Comparison of ENCODE assay signal across 8 cellular contexts in the genomic region with DNA sequence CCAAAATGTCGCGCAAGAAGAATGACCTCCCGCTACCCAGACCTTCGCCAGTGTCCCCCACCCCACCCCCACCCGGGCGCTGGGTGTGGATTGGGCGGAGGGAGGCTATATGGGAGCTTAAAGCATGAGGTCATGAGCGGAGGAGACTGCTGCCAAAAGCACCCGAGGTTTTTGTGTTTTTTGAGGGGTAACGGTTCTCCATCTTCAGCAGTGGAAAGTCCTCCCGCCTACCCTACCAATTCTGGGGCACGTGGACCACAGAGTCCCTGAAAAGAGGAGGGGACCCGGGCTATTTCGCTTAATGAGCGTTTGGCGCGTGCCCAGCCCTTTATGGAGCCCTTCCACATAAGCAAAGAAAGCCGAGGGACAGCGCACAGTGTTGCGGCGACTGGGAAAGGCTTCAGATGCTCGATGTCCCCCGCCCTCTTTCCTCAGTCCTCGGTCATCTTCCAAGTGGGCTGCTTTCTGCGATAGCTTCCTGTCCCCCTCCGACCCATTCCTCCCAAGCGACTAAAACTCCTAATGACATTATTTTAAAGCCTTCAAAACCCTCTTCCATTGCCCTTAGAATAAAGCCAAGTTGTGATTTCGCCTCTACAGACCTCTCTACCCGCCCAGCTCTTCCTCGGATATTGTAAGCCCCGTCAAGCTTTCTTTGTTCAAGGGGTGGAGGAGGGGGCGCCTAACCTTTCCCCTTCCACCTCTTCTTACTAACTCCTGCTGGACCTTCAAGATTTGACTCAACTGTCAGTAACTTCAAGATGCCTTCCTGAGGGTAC. TPM values are rescaled to one million over a fixed set of nuclear protein-coding genes. Genes with fewer than 3 reads are reported as not detected.
DNase-seq lines count a peak whose midpoint lies in the region; ATAC-seq and TF ChIP-seq lines count a peak whose summit lies in the region.

No MANE protein-coding gene starts in this region.

- peak overlapping the region; percentile 76 to 85 (median 81) for H3K4me3 ChIP-seq in breast epithelium
- peak overlapping the region; percentile 81 to 86 for H3K4me3 ChIP-seq in stomach smooth muscle (ENCODE audit: low read length in 2 of 2)

- peak; percentile 31 for DNase-seq in NCI-H1436 (lab: John Stamatoyannopoulos, UW)
- DNase-seq in NCI-H1436 treated with DMSO at 0.1 percent for 48 hours (lab: John Stamatoyannopoulos, UW), result no peak
- DNase-seq in NCI-H2227 (lab: John Stamatoyannopoulos, UW; ENCODE audit: unreplicated experiment), result peak; percentile 69
- DNase-seq in breast epithelium (ENCODE audit: low spot score in 2 of 2), result peak in 1 of 2 donors; percentile 61
- DNase-seq in left colon, result peak; percentile 66 to 77
- DNase-seq in RPMI8226, result no peak

- H3K27me3 ChIP-seq in breast epithelium, result no peaks in the 10 kb centered on the region
- no peaks in the 10 kb centered on the region for H3K27me3 ChIP-seq in stomach smooth muscle (ENCODE audit: control insufficient read depth in 1 of 2, insufficient read depth in 2 of 2, low read length in 2 of 2)

- H3K9me3 ChIP-seq in breast epithelium, result no peaks in the 10 kb centered on the region
- H3K9me3 ChIP-seq in stomach smooth muscle (ENCODE audit: control insufficient read depth in 2 of 2, low read length in 2 of 2), result no peaks in the 10 kb centered on the region

- no peaks in the 10 kb centered on the region for H3K4me1 ChIP-seq in breast epithelium
- peaks cover 17% of the 10 kb centered on the region for H3K4me1 ChIP-seq in stomach smooth muscle (ENCODE audit: control insufficient read depth, insufficient read depth, low read length)

- no peaks in the 10 kb centered on the region for H3K36me3 ChIP-seq in breast epithelium
- no peaks in the 10 kb centered on the region for H3K36me3 ChIP-seq in stomach smooth muscle (ENCODE audit: control insufficient read depth in 2 of 2, insufficient read depth in 2 of 2, low read length in 2 of 2)

- peak overlapping the region; percentile 57 to 64 for H3K9ac ChIP-seq in stomach smooth muscle (ENCODE audit: low read length in 2 of 2)

- intact Hi-C loops in breast epithelium (cut with DNase I; ENCODE audit: low total_unique reads) (no loop called here), left colon (cut with DNase I, micrococcal nuclease) (no loop called here)

- peak; percentile 45 for ATAC-seq in left colon
- no peak for ATAC-seq in HG03432 (IDR thresholded peaks at IDR 0.05; ENCODE audit: unreplicated experiment)

- H3K27ac ChIP-seq in breast epithelium, result peak overlapping the region; percentile 67 to 83
- H3K27ac ChIP-seq in stomach smooth muscle (ENCODE audit: low read length), result peak overlapping the region; percentile 80

- no peak for TF ChIP-seq CTCF in breast epithelium (IDR thresholded peaks at IDR 0.05)

- no peak for TF ChIP-seq POLR2A in breast epithelium (IDR thresholded peaks at IDR 0.05)

RNA-seq across cellular contexts. Expression of gene TRERF1, which starts 2.1 kb away (rescaled TPM):
- total RNA-seq in breast epithelium (1 to 10 TPM; 3.9 to 5.4 (median 4.1) TPM), left colon (1 to 10 TPM; 2.3 to 4.0 TPM)

Comparison
In these comparisons a context has a peak if more than half of its experiments do, and no peak if none do; other contexts are left out.
1. DNase-seq: peak in NCI-H1436 (single experiment), NCI-H2227 (single experiment) and left colon (2 of 2); none in NCI-H1436 treated with DMSO at 0.1 percent for 48 hours (single experiment) and RPMI8226 (single experiment).